Comparison of ENCODE assay signal across 18 cellular contexts in the genomic region with DNA sequence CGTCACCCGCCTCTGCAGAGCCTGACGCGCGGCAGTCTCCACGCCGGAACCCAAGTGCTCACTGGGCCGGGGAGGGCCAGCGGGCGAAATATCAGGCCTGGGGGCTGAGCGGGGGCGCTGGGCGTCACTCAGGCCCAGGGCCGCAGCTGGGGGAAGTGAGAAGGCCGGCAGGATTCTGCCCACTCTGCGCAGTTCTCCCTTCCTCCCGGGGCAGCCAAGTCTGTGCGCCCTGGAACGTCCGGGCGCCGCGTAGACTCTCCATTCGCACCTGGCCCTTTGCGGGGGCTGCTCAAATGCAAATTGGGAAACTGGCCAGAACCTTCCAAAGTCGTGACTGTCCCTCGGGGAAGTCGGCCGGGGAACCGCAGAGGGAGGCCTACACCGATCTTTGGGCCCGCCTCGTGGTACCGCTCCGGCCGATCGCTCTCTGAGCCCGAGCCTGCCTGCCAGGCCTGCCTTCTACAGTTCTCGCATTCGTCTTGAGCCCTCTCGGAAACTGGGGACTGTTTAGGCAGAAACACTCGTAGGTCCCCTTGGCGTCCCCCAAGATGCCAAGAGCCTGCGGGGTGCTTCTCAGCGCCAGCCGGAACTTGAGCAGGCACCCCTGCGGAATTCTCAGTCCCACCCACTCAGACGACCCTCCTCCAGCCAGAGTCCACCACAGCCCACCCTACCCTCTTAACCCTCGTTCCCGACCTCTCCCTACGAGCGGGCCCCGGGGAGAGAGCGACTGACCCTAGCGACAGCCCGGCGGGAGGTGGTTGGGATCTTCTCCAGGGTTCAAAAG. TPM values are rescaled to one million over a fixed set of nuclear protein-coding genes. Genes with fewer than 3 reads are reported as not detected.
A peak's percentile ranks its signal among the peaks of the same experiment; 100 is the strongest.
DNase-seq lines count a peak whose midpoint lies in the region; ATAC-seq and TF ChIP-seq lines count a peak whose summit lies in the region.
"Had no signal": no experiment of that assay in that cellular context is flagged by ENCODE, and none has a peak within 500 bp of the region (broad histone marks: within the 10 kb centered on the region; RNA-seq: fewer than 3 reads in every experiment).

No MANE protein-coding gene starts in this region.

- H3K27me3 Mint-ChIP-seq in dendritic cell treated with granulocyte-macrophage colony-stimulating factor and Interleukin-4, amounts not matched to agents 40 ng/mL and 50 ng/mL, for 4 days: peaks cover 87% of the 10 kb centered on the region

- ATAC-seq in heart left ventricle: peak in 1 of 4 donors; percentile 10
- ATAC-seq in Right ventricle myocardium inferior: no peak
- no peak for ATAC-seq in thoracic aorta (ENCODE audit: insufficient number of reproducible peaks, low FRiP score, low read depth)
- no peak for ATAC-seq in HG03159 (IDR thresholded peaks at IDR 0.05; ENCODE audit: unreplicated experiment)
- no peak for ATAC-seq in HG02938 (IDR thresholded peaks at IDR 0.05; ENCODE audit: unreplicated experiment)
- ATAC-seq: pancreas had no signal

- peaks cover 0 to 18% (median 5%) of the 10 kb centered on the region in 12 donors for H3K4me1 ChIP-seq in heart left ventricle
- peaks cover 0 to 10% of the 10 kb centered on the region in 2 donors for H3K4me1 ChIP-seq in thoracic aorta (ENCODE audit: control insufficient read depth in 1 of 2, low read depth in 2 of 2)
- H3K4me1 ChIP-seq: pancreas had no signal

- TF ChIP-seq CTCF in heart left ventricle (IDR thresholded peaks at IDR 0.05): no peak
- no peak for TF ChIP-seq CTCF in lower leg skin (IDR thresholded peaks at IDR 0.05)
- no peak for TF ChIP-seq CTCF in thoracic aorta (IDR thresholded peaks at IDR 0.05)

- no peak overlapping the region for H3K27ac Mint-ChIP-seq in dendritic cell treated with granulocyte-macrophage colony-stimulating factor and Interleukin-4, amounts not matched to agents 40 ng/mL and 50 ng/mL, for 4 days

- TF ChIP-seq POLR2A in heart left ventricle (IDR thresholded peaks at IDR 0.05) (no peak), lower leg skin (IDR thresholded peaks at IDR 0.05) (no peak)

- DNase-seq in heart left ventricle (no peak), Right ventricle myocardium inferior (ENCODE audit: missing footprints) (no peak), lower leg skin (ENCODE audit: low spot score in 2 of 2) (peak in 1 of 2 donors; percentile 70), thoracic aorta (ENCODE audit: low spot score) (no peak), foreskin melanocyte (no peak)
- DNase-seq: left cardiac atrium, NCI-H1105 treated with DMSO at 0.1 percent for 48 hours, NCI-H2171, NCI-H748 treated with DMSO at 0.1 percent for 48 hours, pancreas, stomach had no signal

- peak overlapping the region; percentile 64 for H3K4me3 Mint-ChIP-seq in dendritic cell treated with granulocyte-macrophage colony-stimulating factor and Interleukin-4, amounts not matched to agents 40 ng/mL and 50 ng/mL, for 4 days

- H3K9me3 Mint-ChIP-seq in dendritic cell treated with granulocyte-macrophage colony-stimulating factor and Interleukin-4, amounts not matched to agents 40 ng/mL and 50 ng/mL, for 4 days: peaks cover 7% of the 10 kb centered on the region

- H3K4me1 Mint-ChIP-seq in dendritic cell treated with granulocyte-macrophage colony-stimulating factor and Interleukin-4, amounts not matched to agents 40 ng/mL and 50 ng/mL, for 4 days (ENCODE audit: low read depth): peaks cover 7% of the 10 kb centered on the region

- H3K27ac ChIP-seq in heart left ventricle (no peak overlapping the region), thoracic aorta (no peak overlapping the region)
- H3K27ac ChIP-seq: pancreas, stomach had no signal

- H3K36me3 Mint-ChIP-seq in dendritic cell treated with granulocyte-macrophage colony-stimulating factor and Interleukin-4, amounts not matched to agents 40 ng/mL and 50 ng/mL, for 4 days (ENCODE audit: low read depth): no peaks in the 10 kb centered on the region

- H3K4me3 ChIP-seq in heart left ventricle (peak overlapping the region in 7 of 12 donors; percentile 3 to 23 (median 10)), lower leg skin (ENCODE audit: low read depth, poor library complexity, severe bottlenecking) (peak overlapping the region; percentile 1), thoracic aorta (peak overlapping the region; percentile 32)
- H3K4me3 ChIP-seq: pancreas had no signal

- no peaks in the 10 kb centered on the region for H3K9me3 ChIP-seq in heart left ventricle
- no peaks in the 10 kb centered on the region for H3K9me3 ChIP-seq in thoracic aorta
- H3K9me3 ChIP-seq: pancreas had no signal

- intact Hi-C loops in heart left ventricle (cut with DNase I) (no loop called here), Right ventricle myocardium inferior (cut with DNase I) (no loop called here), lower leg skin (cut with DNase I; ENCODE audit: low total_unique reads) (no loop called here)
- intact Hi-C loops in dendritic cell treated with granulocyte-macrophage colony-stimulating factor and Interleukin-4, amounts not matched to agents 40 ng/mL and 50 ng/mL, for 4 days (cut with micrococcal nuclease): no loop called here

- 0 to 3% (median 2%) methylated on average over 23 to 57 of the region's 57 CpGs for WGBS in heart left ventricle, 4 donors
- WGBS in lower leg skin, 2 donors: 3 to 4% methylated on average over 28 to 33 of the region's 57 CpGs

- no peaks in the 10 kb centered on the region for H3K36me3 ChIP-seq in heart left ventricle
- H3K36me3 ChIP-seq in thoracic aorta: no peaks in the 10 kb centered on the region
- H3K36me3 ChIP-seq: pancreas, stomach had no signal

- H3K27me3 ChIP-seq in heart left ventricle: peaks cover 41 to 98% (median 74%) of the 10 kb centered on the region in 9 donors
- peaks cover 12% of the 10 kb centered on the region for H3K27me3 ChIP-seq in thoracic aorta (replicated peaks; ENCODE audit: insufficient read depth)

RNA-seq across cellular contexts. Expression of a gene that starts 2.1 kb away (rescaled TPM):
- total RNA-seq in heart left ventricle: not detected
- polyA plus RNA-seq in heart left ventricle: not detected
- not detected for total RNA-seq in Right ventricle myocardium inferior
- total RNA-seq in lower leg skin: not detected
- not detected for total RNA-seq in thoracic aorta
- total RNA-seq: chondrocyte, Daoy, epithelial cell of proximal tubule, pancreas, stomach had no signal
- polyA plus RNA-seq: AG04450, pancreas, stomach had no signal
